18 cellular contexts compared by ENCODE assay signal in the genomic region with DNA sequence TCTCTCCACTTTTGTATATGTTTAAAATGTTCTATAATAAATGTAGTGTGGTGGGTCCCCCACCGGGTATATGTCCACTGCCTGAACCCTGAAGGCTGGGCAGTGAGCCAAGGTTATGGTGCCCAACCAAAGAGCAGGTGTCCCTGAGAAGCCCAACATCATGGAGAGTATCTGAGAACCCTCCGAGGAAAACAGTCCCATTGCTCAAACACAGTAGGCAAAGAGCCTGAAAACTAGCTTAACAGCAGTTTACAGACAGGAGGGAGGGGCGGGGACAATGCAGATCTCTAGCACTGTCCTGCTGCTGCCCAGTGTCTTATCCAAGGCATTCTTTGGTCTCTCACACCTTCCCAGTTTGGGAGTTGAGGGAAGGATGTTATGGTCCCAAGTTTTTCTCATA.
A peak's percentile ranks its signal among the peaks of the same experiment; 100 is the strongest.
DNase-seq lines count a peak whose midpoint lies in the region; TF ChIP-seq lines count a peak whose summit lies in the region.
"Had no signal": no experiment of that assay in that cellular context is flagged by ENCODE, and none has a peak within 500 bp of the region (broad histone marks: within the 10 kb centered on the region; RNA-seq: fewer than 3 reads in every experiment).

No MANE protein-coding gene starts in this region.

- POLR2A ChIA-PET in HEK293 (lab: Yijun Ruan, JAX): interaction anchor here (1.2 kb wide), 1 partner anchor 23 kb away, joined by 3 read pairs; no protein-coding TSS in a partner anchor

- CTCF ChIA-PET in HEK293 (lab: Yijun Ruan, JAX): interaction anchor here (1.1 kb wide), 1 partner anchor 9 kb away, joined by 3 read pairs; no protein-coding TSS in a partner anchor

- H3K4me1 ChIP-seq in BE2C (peaks cover 12% of the 10 kb centered on the region), HEK293 (ENCODE audit: control insufficient read depth, insufficient read depth, low read length) (no peaks in the 10 kb centered on the region), ascending aorta (peaks cover 3 to 29% of the 10 kb centered on the region in 2 donors)

- no peak overlapping the region for H3K27ac ChIP-seq in HEK293 (ENCODE audit: extremely low read depth, low read depth, low read length)
- peak overlapping the region; percentile 77 to 94 for H3K27ac ChIP-seq in ascending aorta
- no peak overlapping the region for H3K27ac ChIP-seq in coronary artery
- no peak overlapping the region for H3K27ac ChIP-seq in substantia nigra (ENCODE audit: low read depth, low read length, poor library complexity, severe bottlenecking)
- H3K27ac ChIP-seq: GM23248, left ventricle myocardium inferior had no signal

- peak; percentile 77 for DNase-seq in BE2C
- DNase-seq in NCI-H345 treated with DMSO at 0.1 percent for 48 hours (lab: John Stamatoyannopoulos, UW; ENCODE audit: unreplicated experiment): peak; percentile 78
- DNase-seq in ascending aorta (ENCODE audit: low spot score in 2 of 2): no peak
- no peak for DNase-seq in hepatic stellate cell (ENCODE audit: low spot score)
- no peak for DNase-seq in coronary artery (ENCODE audit: low spot score)
- DNase-seq in substantia nigra (lab: John Stamatoyannopoulos, UW): no peak
- DNase-seq in Ammon's horn (ENCODE audit: low spot score): no peak
- DNase-seq: activated naive CD8-positive, alpha-beta T cell treated with anti-CD3 and anti-CD28 coated beads for 36 hours; CD4-positive, CD25-positive, alpha-beta regulatory T cell; immature natural killer cell; left ventricle myocardium inferior; mucosa of descending colon; NCI-H1436; NK-92 treated with Interleukin-12 subunit alpha and Interleukin-12 subunit beta, amount 100 ng/mL, for 24 hours; stimulated activated CD8-positive, alpha-beta memory T cell treated with anti-CD3 and anti-CD28 coated beads, Interleukin-4, amount 100 ng/mL, for 48 hours; T1000 had no signal

- TF ChIP-seq CTCF in BE2C (IDR thresholded peaks at IDR 0.05; ENCODE audit: low read depth, low read length): no peak
- no peak for TF ChIP-seq CTCF in HEK293 (tag by site-specific recombination; IDR thresholded peaks at IDR 0.05)
- TF ChIP-seq CTCF in ascending aorta (IDR thresholded peaks at IDR 0.05): no peak
- TF ChIP-seq CTCF in coronary artery (IDR thresholded peaks at IDR 0.05): no peak

- no peaks in the 10 kb centered on the region for H3K27me3 ChIP-seq in BE2C
- H3K27me3 ChIP-seq in ascending aorta: no peaks in the 10 kb centered on the region

- intact Hi-C loops in ascending aorta (cut with DNase I): no loop called here

- H3K9me3 ChIP-seq in BE2C (no peaks in the 10 kb centered on the region), HEK293 (ENCODE audit: control insufficient read depth, insufficient read depth, low read depth, low read length) (no peaks in the 10 kb centered on the region), ascending aorta (peaks cover 0 to 3% of the 10 kb centered on the region in 2 donors)
- H3K9me3 ChIP-seq: mucosa of descending colon had no signal

- H3K4me3 ChIP-seq in BE2C (ENCODE audit: low read depth, low read length): peak overlapping the region; percentile 5; the same call in 1 of the 2 replicates
- no peak overlapping the region for H3K4me3 ChIP-seq in HEK293 (ENCODE audit: low read depth, low read length)
- H3K4me3 ChIP-seq in ascending aorta: no peak overlapping the region
- no peak overlapping the region for H3K4me3 ChIP-seq in coronary artery
- H3K4me3 ChIP-seq: GM23248, left ventricle myocardium inferior, mucosa of descending colon had no signal

- H3K36me3 ChIP-seq in BE2C: no peaks in the 10 kb centered on the region
- H3K36me3 ChIP-seq in HEK293 (ENCODE audit: control insufficient read depth in 2 of 2, insufficient read depth in 1 of 2, low read length in 2 of 2): no peaks in the 10 kb centered on the region
- no peaks in the 10 kb centered on the region for H3K36me3 ChIP-seq in ascending aorta
- H3K36me3 ChIP-seq: left ventricle myocardium inferior had no signal

TF ChIP-seq in HEK293, 187 proteins besides CTCF, POLR2A, EP300 and RAD21:
- TF ChIP-seq ZBTB48 (tag by site-specific recombination; IDR thresholded peaks at IDR 0.05) (no peak), ZNF394 (tag by site-specific recombination; IDR thresholded peaks at IDR 0.05; ENCODE audit: borderline replicate concordance) (0 out of 2 replicates have a peak, but pooled peaks have one; percentile 29), SP7 (tag by site-specific recombination; IDR thresholded peaks at IDR 0.05) (no peak)
- TF ChIP-seq, protein P1, sequence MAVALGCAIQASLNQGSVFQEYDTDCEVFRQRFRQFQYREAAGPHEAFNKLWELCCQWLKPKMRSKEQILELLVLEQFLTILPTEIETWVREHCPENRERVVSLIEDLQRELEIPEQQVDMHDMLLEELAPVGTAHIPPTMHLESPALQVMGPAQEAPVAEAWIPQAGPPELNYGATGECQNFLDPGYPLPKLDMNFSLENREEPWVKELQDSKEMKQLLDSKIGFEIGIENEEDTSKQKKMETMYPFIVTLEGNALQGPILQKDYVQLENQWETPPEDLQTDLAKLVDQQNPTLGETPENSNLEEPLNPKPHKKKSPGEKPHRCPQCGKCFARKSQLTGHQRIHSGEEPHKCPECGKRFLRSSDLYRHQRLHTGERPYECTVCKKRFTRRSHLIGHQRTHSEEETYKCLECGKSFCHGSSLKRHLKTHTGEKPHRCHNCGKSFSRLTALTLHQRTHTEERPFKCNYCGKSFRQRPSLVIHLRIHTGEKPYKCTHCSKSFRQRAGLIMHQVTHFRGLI (tag by site-specific recombination; IDR thresholded peaks at IDR 0.05): peak; percentile 98

Comparison
In these comparisons a context has a peak if more than half of its experiments do, and no peak if none do; other contexts are left out.
1. DNase-seq: peak in BE2C (single experiment) and NCI-H345 treated with DMSO at 0.1 percent for 48 hours (single experiment); none in ascending aorta (0 of 2), hepatic stellate cell (single experiment), coronary artery (single experiment), substantia nigra (0 of 49) and Ammon's horn (single experiment).
2. H3K27ac ChIP-seq: peak in ascending aorta (2 of 2); none in HEK293 (single experiment), coronary artery (0 of 2) and substantia nigra (single experiment).